ENCODE assay signal across 1 cellular context in the genomic region with DNA sequence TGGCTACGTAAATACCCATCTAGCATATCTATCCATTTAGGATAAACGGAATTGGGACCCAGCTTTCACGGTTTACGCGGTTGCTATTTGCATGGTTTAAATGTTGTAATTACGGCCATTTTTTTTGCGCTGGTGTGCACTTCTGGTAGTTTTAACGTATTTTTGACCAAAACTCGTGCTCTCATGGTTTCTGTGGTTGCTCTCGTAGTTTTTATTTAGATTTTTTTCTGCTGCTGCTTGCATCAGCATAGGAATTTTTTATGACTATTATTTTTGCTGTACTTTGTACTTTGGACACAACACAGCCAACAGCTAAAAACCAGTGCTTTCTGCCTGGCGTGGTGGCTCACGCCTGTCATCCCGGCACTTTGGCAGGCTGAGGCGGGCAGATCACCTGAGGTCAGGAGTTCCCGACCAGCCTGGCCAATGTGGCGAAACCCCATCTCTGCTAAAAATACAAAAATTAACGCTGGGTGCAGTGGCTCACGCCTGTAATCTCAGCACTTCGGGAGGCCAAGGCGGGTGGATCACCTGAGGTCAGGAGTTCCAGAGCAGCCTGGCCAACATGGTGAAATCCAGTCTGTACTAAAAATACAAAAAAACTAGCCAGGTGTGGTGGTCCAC.
A peak's percentile ranks its signal among the peaks of the same experiment; 100 is the strongest.
TF ChIP-seq lines count a peak whose summit lies in the region.

No MANE protein-coding gene starts in this region.

TF ChIP-seq in WTC11, 78 proteins besides CTCF, POLR2A, EP300 and RAD21:
- no peak for TF ChIP-seq TP53 (CRISPR knock-in tag; IDR thresholded peaks at IDR 0.05)
- peak; percentile 87 for TF ChIP-seq GABPB1 (CRISPR knock-in tag; IDR thresholded peaks at IDR 0.05)
